ENCODE assay signal across 8 cellular contexts in the genomic region with DNA sequence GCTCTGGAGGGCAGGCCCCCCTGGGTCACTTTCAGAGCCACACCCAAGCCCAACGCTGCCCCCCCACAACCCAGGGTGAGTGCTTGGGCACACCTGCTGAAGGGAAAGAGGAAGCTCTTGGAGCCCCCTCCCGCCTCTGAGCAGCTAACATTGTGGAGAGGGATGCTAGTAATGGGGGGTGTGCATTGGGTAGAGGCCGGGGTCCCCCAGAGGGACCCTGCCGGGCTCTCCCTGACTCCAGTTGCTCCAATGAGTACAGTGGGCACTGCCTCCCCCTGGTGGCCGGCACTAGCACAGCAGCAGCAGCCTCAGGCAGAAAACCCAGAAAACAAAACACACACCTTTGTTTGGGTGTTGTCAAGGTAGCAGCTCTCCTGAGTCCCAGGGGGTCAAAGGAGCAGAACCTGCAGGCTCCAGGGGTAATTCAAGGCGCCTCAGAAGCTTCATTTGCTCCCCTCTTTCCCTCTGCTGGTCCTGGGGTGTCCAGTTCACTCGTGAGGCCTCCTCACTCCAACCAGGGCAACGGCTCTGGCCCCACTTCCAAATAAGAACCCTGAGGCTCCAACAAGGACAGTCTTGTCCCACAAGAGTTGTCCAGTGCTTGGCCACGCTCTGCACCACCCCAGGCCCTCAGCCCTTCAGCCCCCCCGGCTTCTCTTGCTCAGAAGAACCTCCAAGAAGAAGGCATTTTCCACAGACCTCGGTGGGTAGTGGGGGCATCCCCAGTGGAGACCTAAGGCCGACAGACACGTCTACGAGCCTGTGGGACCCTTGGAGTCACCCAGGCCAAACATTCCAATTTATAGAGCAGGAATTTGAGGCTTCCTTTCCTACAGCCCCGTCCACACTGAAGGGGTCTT. TPM values are rescaled to one million over a fixed set of nuclear protein-coding genes. Genes with fewer than 3 reads are reported as not detected.
DNase-seq lines count a peak whose midpoint lies in the region; ATAC-seq and TF ChIP-seq lines count a peak whose summit lies in the region.

No MANE protein-coding gene starts in this region.

- H3K27ac ChIP-seq in caudate nucleus (ENCODE audit: low read depth, low read length): peak overlapping the region; percentile 67

- peak; percentile 70 for DNase-seq in AG08395 (ENCODE audit: low spot score)
- peak; percentile 63 for DNase-seq in NCI-H2107 treated with DMSO at 0.1 percent for 48 hours (lab: John Stamatoyannopoulos, UW; ENCODE audit: unreplicated experiment)
- DNase-seq in activated CD4-positive, CD25-positive, alpha-beta regulatory T cell (lab: John Stamatoyannopoulos, UW): peak; percentile 71 to 76 (median 73)
- peak in 55 of 61 donors; percentile 20 to 82 (median 55) for DNase-seq in caudate nucleus (lab: John Stamatoyannopoulos, UW)
- DNase-seq in kidney epithelial cell (ENCODE audit: low read depth): no peak
- DNase-seq in stimulated activated CD4-positive, alpha-beta T cell treated with anti-CD3 and anti-CD28 coated beads, Interleukin-15, amount 100 ng/mL, for 24 hours: peak; percentile 88

- peak; percentile 99 for TF ChIP-seq CTCF in kidney epithelial cell (IDR thresholded peaks at IDR 0.05; ENCODE audit: insufficient read depth, low read length, poor library complexity, severe bottlenecking)

- H3K27me3 ChIP-seq in kidney epithelial cell (ENCODE audit: control insufficient read depth, insufficient read depth, low read length): no peaks in the 10 kb centered on the region

- ATAC-seq in GM19395 (IDR thresholded peaks at IDR 0.05; ENCODE audit: unreplicated experiment) (peak; percentile 30), HG03280 (IDR thresholded peaks at IDR 0.05; ENCODE audit: unreplicated experiment) (no peak)

- H3K4me3 ChIP-seq in kidney epithelial cell (ENCODE audit: low read depth, low read length): peak overlapping the region; percentile 88

- no peaks in the 10 kb centered on the region for H3K36me3 ChIP-seq in kidney epithelial cell (ENCODE audit: control insufficient read depth, insufficient read depth, low read length)

RNA-seq across cellular contexts. Expression of a gene that starts 16.1 kb away (rescaled TPM):
- total RNA-seq in kidney epithelial cell: 8.8 and 12.4 TPM in 2 replicates

RNA-seq across cellular contexts. Expression of a gene that starts 26.6 kb away (rescaled TPM):
- 39.9 and 43.7 TPM in 2 replicates for total RNA-seq in kidney epithelial cell
